Comparison of ENCODE assay signal across 33 cellular contexts in the genomic region with DNA sequence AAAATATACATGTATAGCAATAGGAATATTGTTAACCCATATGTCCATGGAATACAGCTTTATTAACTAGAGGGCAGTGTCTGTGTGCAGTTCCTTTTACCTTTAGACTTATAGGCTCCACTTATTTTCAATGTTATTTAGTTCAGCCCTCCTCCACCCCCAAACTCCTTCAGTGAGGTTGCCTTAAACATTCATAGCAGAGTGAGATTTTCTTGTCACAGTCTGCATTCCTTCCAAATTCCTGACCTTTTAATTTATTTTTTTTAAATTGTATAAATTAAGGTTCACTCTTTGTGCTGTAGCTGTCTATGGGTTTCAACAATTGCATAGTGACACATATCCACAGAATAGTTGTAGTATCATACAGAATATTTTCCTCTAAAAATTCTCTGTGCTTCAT. TPM values are rescaled to one million over a fixed set of nuclear protein-coding genes. Genes with fewer than 3 reads are reported as not detected.
"Had no signal": no experiment of that assay in that cellular context is flagged by ENCODE, and none has a peak within 500 bp of the region (broad histone marks: within the 10 kb centered on the region; RNA-seq: fewer than 3 reads in every experiment).

No MANE protein-coding gene starts in this region.

- H3K4me1 ChIP-seq: adrenal gland, body of pancreas, breast epithelium had no signal

- ATAC-seq: activated CD8-positive, alpha-beta T cell treated with anti-CD3 and anti-CD28 coated beads for 36 hours; activated naive CD4-positive, alpha-beta T cell treated with anti-CD3 and anti-CD28 coated beads, Interleukin-2, amount 50 U/mL, for 72 hours; activated T-cell treated with anti-CD3 and anti-CD28 coated beads, Interleukin-2, amount 50 U/mL, for 4 hours; activated T-cell treated with anti-CD3 and anti-CD28 coated beads, Interleukin-2, amount 50 U/mL, for 72 hours; activated T-helper 17 cell treated with anti-CD3 and anti-CD28 coated beads, Interleukin-2, amount 50 U/mL, for 72 hours; body of pancreas had no signal

- FAIRE-seq: astrocyte had no signal

- H3K27me3 ChIP-seq: adrenal gland, body of pancreas, brain microvascular endothelial cell, breast epithelium had no signal

- H3K36me3 ChIP-seq: adrenal gland, breast epithelium had no signal

- DNase-seq: activated B cell treated with CpG ODN at 0.5 μM for 24 hours; activated CD4-positive, alpha-beta memory T cell treated with anti-CD3 and anti-CD28 coated beads for 36 hours; activated CD4-positive, alpha-beta T cell treated with anti-CD3 and anti-CD28 coated beads for 4 hours; activated CD4-positive, alpha-beta T cell treated with anti-CD3 and anti-CD28 coated beads, Interleukin-2, amount 10 ng/mL, durations not matched to agents 24 days and 14 days; activated CD4-positive, alpha-beta T cell treated with anti-CD3 and anti-CD28 coated beads, Interleukin-2, amount 50 U/mL, for 1 hour; activated CD4-positive, alpha-beta T cell treated with anti-CD3 and anti-CD28 coated beads, Interleukin-2, amount 50 U/mL, for 4 hours; activated CD4-positive, CD25-positive, alpha-beta regulatory T cell treated with anti-CD3 and anti-CD28 coated beads, Interleukin-2, amount 50 U/mL, for 72 hours; activated CD8-positive, alpha-beta memory T cell treated with anti-CD3 and anti-CD28 coated beads, Interleukin-2, amount 50 U/mL, for 4 hours; activated CD8-positive, alpha-beta T cell treated with anti-CD3 and anti-CD28 coated beads for 36 hours; activated effector memory CD4-positive, alpha-beta T cell treated with anti-CD3 and anti-CD28 coated beads, Interleukin-2, amount 50 U/mL, for 16 hours; activated gamma-delta T cell treated with Interleukin-2 at 50 U/mL for 16 hours; activated naive CD4-positive, alpha-beta T cell; activated naive CD4-positive, alpha-beta T cell treated with anti-CD3 and anti-CD28 coated beads for 36 hours; activated naive CD4-positive, alpha-beta T cell treated with anti-CD3 and anti-CD28 coated beads, Interleukin-2, amount 50 U/mL, for 16 hours; activated naive CD8-positive, alpha-beta T cell treated with anti-CD3 and anti-CD28 coated beads for 36 hours; activated T-cell treated with anti-CD3 and anti-CD28 coated beads for 4 hours; activated T-cell treated with anti-CD3 and anti-CD28 coated beads, Interleukin-2, amount 50 U/mL, for 1 hour; activated T-cell treated with anti-CD3 and anti-CD28 coated beads, Interleukin-2, amount 50 U/mL, for 4 hours; activated T-cell treated with anti-CD3 and anti-CD28 coated beads, Interleukin-2, amount 50 U/mL, for 72 hours; adrenal gland; amniotic stem cell; aorta; body of pancreas; brain microvascular endothelial cell; central memory CD4-positive, alpha-beta T cell; T-helper 2 cell; T-helper 9 cell had no signal

- H3K27ac ChIP-seq: adrenal gland, body of pancreas, brain microvascular endothelial cell, breast epithelium, VCaP had no signal

- H3K4me3 ChIP-seq: adrenal gland, body of pancreas, breast epithelium had no signal

- H3K9me3 ChIP-seq: adrenal gland, body of pancreas, breast epithelium had no signal

RNA-seq across cellular contexts. Expression of a gene that starts 30.9 kb away (rescaled TPM):
- total RNA-seq: activated B cell treated with CpG ODN at 0.5 μM for 24 hours; activated CD4-positive, alpha-beta memory T cell treated with anti-CD3 and anti-CD28 coated beads for 36 hours; activated CD8-positive, alpha-beta memory T cell treated with anti-CD3 and anti-CD28 coated beads for 36 hours; activated CD8-positive, alpha-beta T cell treated with anti-CD3 and anti-CD28 coated beads for 36 hours; activated naive CD4-positive, alpha-beta T cell treated with anti-CD3 and anti-CD28 coated beads for 36 hours; activated naive CD8-positive, alpha-beta T cell treated with anti-CD3 and anti-CD28 coated beads for 36 hours had no signal
